ENCODE assay signal across 27 cellular contexts in genomic region chr10:77497748-77498147, GRCh38.
DNase-seq lines count a peak whose midpoint lies in the region; ATAC-seq, FAIRE-seq and TF ChIP-seq lines count a peak whose summit lies in the region.
"Had no signal": no experiment of that assay in that cellular context is flagged by ENCODE, and none has a peak within 500 bp of the region (broad histone marks: within the 10 kb centered on the region; RNA-seq: fewer than 3 reads in every experiment).

No MANE protein-coding gene starts in this region.

- peaks cover 16% of the 10 kb centered on the region for H3K4me1 Mint-ChIP-seq in GM23338
- H3K4me1 Mint-ChIP-seq in chondrocyte (ENCODE audit: low read depth): peaks cover 59% of the 10 kb centered on the region
- H3K4me1 Mint-ChIP-seq in mesothelial cell of epicardium: peaks cover 45% of the 10 kb centered on the region
- H3K4me1 Mint-ChIP-seq in activated CD8-positive, alpha-beta T cell treated with anti-CD3 and anti-CD28 coated beads for 36 hours (ENCODE audit: low read depth): peaks cover 18% of the 10 kb centered on the region
- H3K4me1 Mint-ChIP-seq: activated CD4-positive, alpha-beta memory T cell treated with anti-CD3 and anti-CD28 coated beads, Interleukin-2, amount 10 ng/mL, durations not matched to agents 7 days and 5 days; natural killer cell had no signal

- no peaks in the 10 kb centered on the region for H3K79me2 ChIP-seq in GM23338 (replicated peaks; ENCODE audit: insufficient read depth)
- no peaks in the 10 kb centered on the region for H3K79me2 ChIP-seq in trophoblast cell (ENCODE audit: control insufficient read depth, insufficient read depth, low read length, poor library complexity)
- H3K79me2 ChIP-seq: parathyroid adenoma had no signal

- H3F3A ChIP-seq in GM23338 (replicated peaks; ENCODE audit: low read depth): no peaks in the 10 kb centered on the region

- no peak for ATAC-seq in A549
- peak; percentile 46 for ATAC-seq in GM23338
- ATAC-seq in activated CD8-positive, alpha-beta T cell treated with anti-CD3 and anti-CD28 coated beads for 36 hours: no peak
- ATAC-seq: activated naive CD8-positive, alpha-beta T cell treated with anti-CD3 and anti-CD28 coated beads, Interleukin-2, amount 50 U/mL, for 24 hours; natural killer cell; stimulated activated effector memory CD8-positive, alpha-beta T cell treated with anti-CD3 and anti-CD28 coated beads, Interleukin-12 subunit alpha, Interleukin-12 subunit beta, amount 100 ng/mL, for 72 hours had no signal

- H3K14ac ChIP-seq in trophoblast cell (ENCODE audit: low read length): no peak overlapping the region

- H4K12ac ChIP-seq in trophoblast cell (ENCODE audit: low read depth, low read length): no peak overlapping the region

- H2AFZ ChIP-seq in GM23338 (no peak overlapping the region), trophoblast cell (ENCODE audit: insufficient read depth, low read length, poor library complexity) (no peak overlapping the region)
- H2AFZ ChIP-seq: parathyroid adenoma had no signal

- no peak for TF ChIP-seq CTCF in A549 (IDR thresholded peaks at IDR 0.05)
- no peak for TF ChIP-seq CTCF in GM23338 (conservative IDR thresholded peaks at IDR 0.05; ENCODE audit: low read depth in 2 of 2)
- TF ChIP-seq CTCF in chondrocyte (IDR thresholded peaks at IDR 0.05): no peak
- no peak for TF ChIP-seq CTCF in mesothelial cell of epicardium (IDR thresholded peaks at IDR 0.05; ENCODE audit: unreplicated experiment)
- no peak for TF ChIP-seq CTCF in activated CD8-positive, alpha-beta T cell treated with anti-CD3 and anti-CD28 coated beads for 36 hours (IDR thresholded peaks at IDR 0.05)

- TF ChIP-seq POLR2A in A549 (IDR thresholded peaks at IDR 0.05; ENCODE audit: low read length): no peak

- H3K4me3 ChIP-seq in A549 (no peak overlapping the region), GM23338 (no peak overlapping the region), trophoblast cell (ENCODE audit: low read depth, low read length) (no peak overlapping the region)
- H3K4me3 ChIP-seq: esophagus squamous epithelium, SK-N-MC, suprapubic skin had no signal

- H4K91ac ChIP-seq in trophoblast cell (ENCODE audit: low read depth, low read length): no peak overlapping the region

- H3K4me3 Mint-ChIP-seq in GM23338 (no peak overlapping the region), chondrocyte (ENCODE audit: unreplicated experiment) (no peak overlapping the region), mesothelial cell of epicardium (no peak overlapping the region)
- H3K4me3 Mint-ChIP-seq in activated CD8-positive, alpha-beta T cell treated with anti-CD3 and anti-CD28 coated beads for 36 hours: no peak overlapping the region
- H3K4me3 Mint-ChIP-seq: activated B cell treated with CpG ODN at 0.5 μM for 24 hours; activated CD4-positive, alpha-beta memory T cell treated with anti-CD3 and anti-CD28 coated beads, Interleukin-2, amount 10 ng/mL, durations not matched to agents 7 days and 5 days; activated naive CD8-positive, alpha-beta T cell treated with anti-CD3 and anti-CD28 coated beads, Interleukin-2, amount 50 U/mL, for 24 hours; CD4-positive, alpha-beta T cell; natural killer cell; stimulated activated effector memory CD8-positive, alpha-beta T cell treated with anti-CD3 and anti-CD28 coated beads, Interleukin-12 subunit alpha, Interleukin-12 subunit beta, amount 100 ng/mL, for 72 hours; T-helper 2 cell treated with Interferon-gamma antibody and Interleukin-4, amounts not matched to agents 5 μg/mL and 100 μg/mL, for 36 hours had no signal

- TF ChIP-seq EP300 in A549 (IDR thresholded peaks at IDR 0.05): no peak

- H3K4me2 ChIP-seq in A549: no peak overlapping the region
- no peak overlapping the region for H3K4me2 ChIP-seq in GM23338
- H3K4me2 ChIP-seq in trophoblast cell (ENCODE audit: low read length): no peak overlapping the region

- H3K9me3 ChIP-seq in A549 (no peaks in the 10 kb centered on the region), trophoblast cell (ENCODE audit: insufficient read depth, low read depth, low read length) (peaks cover 3% of the 10 kb centered on the region)
- H3K9me3 ChIP-seq: esophagus squamous epithelium, suprapubic skin had no signal

- no peaks in the 10 kb centered on the region for H3K27me3 ChIP-seq in GM23338 (ENCODE audit: insufficient read depth)
- no peaks in the 10 kb centered on the region for H3K27me3 ChIP-seq in trophoblast cell (ENCODE audit: insufficient read depth, low read length)
- H3K27me3 ChIP-seq: suprapubic skin had no signal

- H3K79me1 ChIP-seq in trophoblast cell (ENCODE audit: low read length): peaks cover 11% of the 10 kb centered on the region

- no peak for DNase-seq in A549 (ENCODE audit: low read depth in 1 of 2, low spot score in 1 of 2)
- peak; percentile 34 for DNase-seq in GM23338 (ENCODE audit: low spot score)
- DNase-seq in chondrocyte (ENCODE audit: low spot score): no peak
- DNase-seq in mesothelial cell of epicardium (ENCODE audit: low spot score in 2 of 2, unreplicated experiment in 2 of 2): no peak
- no peak for DNase-seq in trophoblast cell
- no peak for DNase-seq in HCEC 1CT
- DNase-seq in activated CD8-positive, alpha-beta T cell treated with anti-CD3 and anti-CD28 coated beads for 36 hours: no peak
- no peak for DNase-seq in NCI-H524 (lab: John Stamatoyannopoulos, UW)
- DNase-seq: activated B cell treated with CpG ODN at 0.5 μM for 24 hours; activated CD4-positive, alpha-beta memory T cell treated with anti-CD3 and anti-CD28 coated beads, Interleukin-2, amount 10 ng/mL, durations not matched to agents 7 days and 5 days; activated gamma-delta T cell; activated naive CD8-positive, alpha-beta T cell treated with anti-CD3 and anti-CD28 coated beads, Interleukin-2, amount 50 U/mL, for 24 hours; CD4-positive, alpha-beta T cell; DMS153; effector memory CD4-positive, alpha-beta T cell; esophagus squamous epithelium; left colon; natural killer cell; NCI-H1105 treated with DMSO at 0.1 percent for 48 hours; NCI-H2081 treated with DMSO at 0.1 percent for 48 hours; stimulated activated CD4-positive, alpha-beta T cell treated with anti-CD3 and anti-CD28 coated beads, Interleukin-1b, Interleukin-23, amount 100 ng/mL, for 48 hours had no signal

- H3K36me3 Mint-ChIP-seq in GM23338 (ENCODE audit: low read depth) (no peaks in the 10 kb centered on the region), chondrocyte (ENCODE audit: low read depth) (no peaks in the 10 kb centered on the region), mesothelial cell of epicardium (no peaks in the 10 kb centered on the region)
- no peaks in the 10 kb centered on the region for H3K36me3 Mint-ChIP-seq in activated CD8-positive, alpha-beta T cell treated with anti-CD3 and anti-CD28 coated beads for 36 hours (ENCODE audit: low read depth)
- H3K36me3 Mint-ChIP-seq: natural killer cell; stimulated activated effector memory CD8-positive, alpha-beta T cell treated with anti-CD3 and anti-CD28 coated beads, Interleukin-12 subunit alpha, Interleukin-12 subunit beta, amount 100 ng/mL, for 72 hours had no signal

- no peak overlapping the region for H3K9ac ChIP-seq in trophoblast cell (ENCODE audit: low read length)
- H3K9ac ChIP-seq: parathyroid adenoma had no signal

- H2AK5ac ChIP-seq in trophoblast cell (ENCODE audit: low read length): no peak overlapping the region

- POLR2A ChIA-PET in A549 (lab: Yijun Ruan, JAX): no interaction called here
- POLR2A ChIA-PET in activated CD8-positive, alpha-beta T cell treated with anti-CD3 and anti-CD28 coated beads for 36 hours (lab: Charles Lee): no interaction called here

- H2BK5ac ChIP-seq in trophoblast cell (ENCODE audit: low read depth, low read length, poor library complexity): no peak overlapping the region

- H3K4ac ChIP-seq in trophoblast cell (ENCODE audit: low read depth, low read length): no peak overlapping the region

- CTCF ChIA-PET in A549 (lab: Yijun Ruan, JAX): interaction anchor here (0.6 to 1.6 kb wide), 7 partner anchors 107 to 332 kb away, joined by 3 to 10 read pairs (median 3); no protein-coding TSS in a partner anchor
- CTCF ChIA-PET in activated CD8-positive, alpha-beta T cell treated with anti-CD3 and anti-CD28 coated beads for 36 hours (lab: Charles Lee): no interaction called here

- H4K20me1 ChIP-seq in GM23338 (replicated peaks; ENCODE audit: insufficient read depth): no peaks in the 10 kb centered on the region

- no peak overlapping the region for H4K8ac ChIP-seq in trophoblast cell (ENCODE audit: low read depth, low read length)

- peaks cover 38% of the 10 kb centered on the region for H3K4me1 ChIP-seq in A549
- no peaks in the 10 kb centered on the region for H3K4me1 ChIP-seq in GM23338 (ENCODE audit: insufficient read depth)
- H3K4me1 ChIP-seq in trophoblast cell (ENCODE audit: control insufficient read depth in 1 of 2, insufficient read depth in 2 of 2, low read length in 2 of 2): peaks cover 19 to 28% of the 10 kb centered on the region in 2 experiments
- H3K4me1 ChIP-seq: parathyroid adenoma, suprapubic skin had no signal

- no peak for FAIRE-seq in A549 (lab: Jason Lieb, UNC)
- FAIRE-seq: colon had no signal

- H3K9me3 Mint-ChIP-seq in GM23338 (no peaks in the 10 kb centered on the region), chondrocyte (ENCODE audit: low read depth) (no peaks in the 10 kb centered on the region), mesothelial cell of epicardium (no peaks in the 10 kb centered on the region)
- no peaks in the 10 kb centered on the region for H3K9me3 Mint-ChIP-seq in activated CD8-positive, alpha-beta T cell treated with anti-CD3 and anti-CD28 coated beads for 36 hours
- H3K9me3 Mint-ChIP-seq: activated B cell treated with CpG ODN at 0.5 μM for 24 hours; activated CD4-positive, alpha-beta memory T cell treated with anti-CD3 and anti-CD28 coated beads, Interleukin-2, amount 10 ng/mL, durations not matched to agents 7 days and 5 days; activated naive CD8-positive, alpha-beta T cell treated with anti-CD3 and anti-CD28 coated beads, Interleukin-2, amount 50 U/mL, for 24 hours; CD4-positive, alpha-beta T cell; natural killer cell; stimulated activated effector memory CD8-positive, alpha-beta T cell treated with anti-CD3 and anti-CD28 coated beads, Interleukin-12 subunit alpha, Interleukin-12 subunit beta, amount 100 ng/mL, for 72 hours; T-helper 2 cell treated with Interferon-gamma antibody and Interleukin-4, amounts not matched to agents 5 μg/mL and 100 μg/mL, for 36 hours had no signal

- H2BK12ac ChIP-seq in trophoblast cell (ENCODE audit: low read length): no peak overlapping the region

- intact Hi-C loops in activated CD8-positive, alpha-beta T cell treated with anti-CD3 and anti-CD28 coated beads for 36 hours (cut with micrococcal nuclease): no loop called here

- H3K36me3 ChIP-seq in GM23338 (ENCODE audit: insufficient read depth): no peaks in the 10 kb centered on the region
- peaks cover 6 to 10% of the 10 kb centered on the region in 2 experiments for H3K36me3 ChIP-seq in trophoblast cell (ENCODE audit: control insufficient read depth in 1 of 2, insufficient read depth in 2 of 2, low read length in 2 of 2)
- H3K36me3 ChIP-seq: esophagus squamous epithelium, suprapubic skin had no signal

- no peak overlapping the region for H2BK120ac ChIP-seq in trophoblast cell (ENCODE audit: insufficient read depth, low read length, poor library complexity)

- H3K27ac ChIP-seq in A549 (peak overlapping the region; percentile 47 to 55; a peak in 3 of 6 replicates), GM23338 (ENCODE audit: low read depth) (no peak overlapping the region), trophoblast cell (ENCODE audit: low read depth, low read length) (no peak overlapping the region)
- H3K27ac ChIP-seq: parathyroid adenoma, SK-N-MC, suprapubic skin had no signal

- H3K9me2 ChIP-seq in GM23338 (ENCODE audit: insufficient read depth): no peaks in the 10 kb centered on the region

- H3K23ac ChIP-seq in trophoblast cell (ENCODE audit: low read length): no peak overlapping the region

- H3K27me3 Mint-ChIP-seq in GM23338 (ENCODE audit: insufficient read depth, low read depth, poor library complexity) (peaks cover 9% of the 10 kb centered on the region), chondrocyte (ENCODE audit: low read depth) (no peaks in the 10 kb centered on the region), mesothelial cell of epicardium (ENCODE audit: low read depth) (no peaks in the 10 kb centered on the region)
- peaks cover 11% of the 10 kb centered on the region for H3K27me3 Mint-ChIP-seq in activated CD8-positive, alpha-beta T cell treated with anti-CD3 and anti-CD28 coated beads for 36 hours
- H3K27me3 Mint-ChIP-seq: activated CD4-positive, alpha-beta memory T cell treated with anti-CD3 and anti-CD28 coated beads, Interleukin-2, amount 10 ng/mL, durations not matched to agents 7 days and 5 days had no signal

- no peak overlapping the region for H3K18ac ChIP-seq in trophoblast cell (ENCODE audit: low read length)

- no peak for TF ChIP-seq RAD21 in A549 (conservative IDR thresholded peaks at IDR 0.05 in 1 of 2, IDR thresholded peaks at IDR 0.05 in 1 of 2)

- H3K27ac Mint-ChIP-seq in GM23338: no peak overlapping the region
- peak overlapping the region; percentile 78 for H3K27ac Mint-ChIP-seq in chondrocyte (ENCODE audit: unreplicated experiment)
- peak overlapping the region; percentile 52 for H3K27ac Mint-ChIP-seq in mesothelial cell of epicardium
- H3K27ac Mint-ChIP-seq in activated CD8-positive, alpha-beta T cell treated with anti-CD3 and anti-CD28 coated beads for 36 hours: no peak overlapping the region
- H3K27ac Mint-ChIP-seq: activated B cell treated with CpG ODN at 0.5 μM for 24 hours; activated CD4-positive, alpha-beta memory T cell treated with anti-CD3 and anti-CD28 coated beads, Interleukin-2, amount 10 ng/mL, durations not matched to agents 7 days and 5 days; activated naive CD8-positive, alpha-beta T cell treated with anti-CD3 and anti-CD28 coated beads, Interleukin-2, amount 50 U/mL, for 24 hours; CD4-positive, alpha-beta T cell; natural killer cell; stimulated activated effector memory CD8-positive, alpha-beta T cell treated with anti-CD3 and anti-CD28 coated beads, Interleukin-12 subunit alpha, Interleukin-12 subunit beta, amount 100 ng/mL, for 72 hours; T-helper 2 cell treated with Interferon-gamma antibody and Interleukin-4, amounts not matched to agents 5 μg/mL and 100 μg/mL, for 36 hours had no signal

Comparison
In these comparisons a context has a peak if more than half of its experiments do, and no peak if none do; other contexts are left out.
1. H3K27ac ChIP-seq: peak in A549 (2 of 2); none in GM23338 (single experiment) and trophoblast cell (single experiment).
2. H3K27ac Mint-ChIP-seq: peak in chondrocyte (single experiment) and mesothelial cell of epicardium (single experiment); none in GM23338 (single experiment) and activated CD8-positive, alpha-beta T cell treated with anti-CD3 and anti-CD28 coated beads for 36 hours (single experiment).